19 cellular contexts compared by ENCODE assay signal in the genomic region with DNA sequence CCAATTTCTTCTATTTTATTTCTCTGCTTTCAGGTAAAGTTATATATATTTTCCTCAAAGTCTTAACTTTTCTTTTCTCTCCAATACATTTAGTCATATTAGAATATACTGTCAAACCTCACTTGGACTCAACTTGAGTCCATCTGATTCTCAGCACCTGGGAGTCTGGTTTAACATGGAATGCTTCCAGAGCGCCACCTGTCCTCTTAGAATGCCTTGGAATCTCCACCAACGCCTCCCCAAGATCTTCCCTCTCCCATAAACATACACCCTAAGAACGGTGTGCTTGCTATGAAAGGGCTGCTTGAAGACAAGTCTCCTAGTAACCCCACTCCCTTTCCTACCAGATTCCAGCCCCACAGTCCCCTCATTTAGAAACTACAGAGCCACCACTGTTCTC.
DNase-seq lines count a peak whose midpoint lies in the region; ATAC-seq and TF ChIP-seq lines count a peak whose summit lies in the region.
"Had no signal": no experiment of that assay in that cellular context is flagged by ENCODE, and none has a peak within 500 bp of the region (broad histone marks: within the 10 kb centered on the region; RNA-seq: fewer than 3 reads in every experiment).

No MANE protein-coding gene starts in this region.

- no peaks in the 10 kb centered on the region for H3K9me2 ChIP-seq in GM23338 (ENCODE audit: insufficient read depth)

- DNase-seq in activated CD8-positive, alpha-beta memory T cell treated with anti-CD3 and anti-CD28 coated beads, Interleukin-2, amount 10 ng/mL, durations not matched to agents 7 days and 5 days, result no peak
- DNase-seq in activated CD8-positive, alpha-beta memory T cell treated with anti-CD3 and anti-CD28 coated beads, Interleukin-2, amount 50 U/mL, for 48 hours, result no peak
- DNase-seq in GM23338 (ENCODE audit: low spot score) (peak; percentile 28), adrenal gland (no peak), NCI-H146 (lab: John Stamatoyannopoulos, UW) (no peak), activated gamma-delta T cell treated with Interleukin-2 at 50 U/mL for 16 hours (no peak), Peyer's patch (no peak)
- DNase-seq in naive thymus-derived CD8-positive, alpha-beta T cell, result peak in 1 of 10 donors; percentile 14
- DNase-seq: activated CD4-positive, alpha-beta T cell treated with anti-CD3 and anti-CD28 coated beads, Interleukin-2, amount 10 ng/mL, durations not matched to agents 7 days and 5 days; kidney; NCI-H1417; NCI-H2107; NCI-H510A; stimulated activated CD4-positive, alpha-beta T cell treated with anti-CD3 and anti-CD28 coated beads, Interleukin-12 subunit alpha, Interleukin-12 subunit beta, amount 100 ng/mL, for 4 hours; SW 1271 had no signal

- peaks cover 27% of the 10 kb centered on the region for H3K4me1 ChIP-seq in GM23338 (ENCODE audit: insufficient read depth)
- peaks cover 39 to 84% of the 10 kb centered on the region in 2 donors for H3K4me1 ChIP-seq in adrenal gland (replicated peaks in 1 of 2)
- H3K4me1 ChIP-seq in Peyer's patch, result peaks cover 0 to 50% (median 23%) of the 10 kb centered on the region in 4 donors

- no peaks in the 10 kb centered on the region for H3F3A ChIP-seq in GM23338 (replicated peaks; ENCODE audit: low read depth)

- TF ChIP-seq POLR2A in adrenal gland (IDR thresholded peaks at IDR 0.05) (no peak), Peyer's patch (IDR thresholded peaks at IDR 0.05) (no peak)

- H3K27ac Mint-ChIP-seq in activated CD8-positive, alpha-beta memory T cell treated with anti-CD3 and anti-CD28 coated beads, Interleukin-2, amount 10 ng/mL, durations not matched to agents 7 days and 5 days, result peak overlapping the region; percentile 4
- no peak overlapping the region for H3K27ac Mint-ChIP-seq in GM23338
- H3K27ac Mint-ChIP-seq in naive thymus-derived CD8-positive, alpha-beta T cell, result peak overlapping the region; percentile 2 to 100 (median 76)
- H3K27ac Mint-ChIP-seq: activated CD4-positive, alpha-beta T cell treated with anti-CD3 and anti-CD28 coated beads, Interleukin-2, amount 10 ng/mL, durations not matched to agents 7 days and 5 days had no signal

- peak in 1 of 2 experiments; percentile 56; a peak in 3 of 4 replicates for TF ChIP-seq CTCF in GM23338 (conservative IDR thresholded peaks at IDR 0.05; ENCODE audit: low read depth in 2 of 2)
- TF ChIP-seq CTCF in adrenal gland (IDR thresholded peaks at IDR 0.05), result no peak
- no peak for TF ChIP-seq CTCF in Peyer's patch (IDR thresholded peaks at IDR 0.05)

- H3K9me3 ChIP-seq in adrenal gland (replicated peaks in 1 of 3) (no peaks in the 10 kb centered on the region), Peyer's patch (no peaks in the 10 kb centered on the region)
- H3K9me3 ChIP-seq: right atrium auricular region had no signal

- no peaks in the 10 kb centered on the region for H3K36me3 ChIP-seq in GM23338 (ENCODE audit: insufficient read depth)
- peaks cover 0 to 23% of the 10 kb centered on the region in 2 donors for H3K36me3 ChIP-seq in adrenal gland (replicated peaks in 1 of 2)
- H3K36me3 ChIP-seq in Peyer's patch, result peaks cover 0 to 6% (median 0%) of the 10 kb centered on the region in 3 donors

- H4K20me1 ChIP-seq in GM23338 (replicated peaks; ENCODE audit: insufficient read depth), result peaks cover 6% of the 10 kb centered on the region

- CTCF ChIA-PET in activated CD8-positive, alpha-beta memory T cell treated with anti-CD3 and anti-CD28 coated beads, Interleukin-2, amount 10 ng/mL, durations not matched to agents 7 days and 5 days (lab: Charles Lee), result interaction anchor here (1.3 to 1.4 kb wide), 3 partner anchors 26 to 202 kb away, joined by 3 read pairs; no protein-coding TSS in a partner anchor

- no peaks in the 10 kb centered on the region for H3K27me3 ChIP-seq in GM23338 (ENCODE audit: insufficient read depth)
- no peaks in the 10 kb centered on the region for H3K27me3 ChIP-seq in adrenal gland
- no peaks in the 10 kb centered on the region for H3K27me3 ChIP-seq in Peyer's patch
- H3K27me3 ChIP-seq: right atrium auricular region had no signal

- no peak for ATAC-seq in activated CD8-positive, alpha-beta memory T cell treated with anti-CD3 and anti-CD28 coated beads, Interleukin-2, amount 10 ng/mL, durations not matched to agents 7 days and 5 days
- peak; percentile 49 for ATAC-seq in GM23338
- ATAC-seq in naive thymus-derived CD8-positive, alpha-beta T cell, result no peak
- ATAC-seq: esophagus mucosa had no signal

- peaks cover 59% of the 10 kb centered on the region for H3K4me1 Mint-ChIP-seq in activated CD8-positive, alpha-beta memory T cell treated with anti-CD3 and anti-CD28 coated beads, Interleukin-2, amount 10 ng/mL, durations not matched to agents 7 days and 5 days
- peaks cover 48% of the 10 kb centered on the region for H3K4me1 Mint-ChIP-seq in GM23338
- H3K4me1 Mint-ChIP-seq in naive thymus-derived CD8-positive, alpha-beta T cell, result peaks cover 49 to 98% (median 94%) of the 10 kb centered on the region in 4 donors

- H3K27ac ChIP-seq in GM23338 (ENCODE audit: low read depth) (no peak overlapping the region), adrenal gland (peak overlapping the region in 4 of 5 donors; percentile 1 to 79 (median 33)), Peyer's patch (no peak overlapping the region)
- H3K27ac ChIP-seq: HL-60, right atrium auricular region had no signal

- H3K4me3 ChIP-seq in GM23338 (no peak overlapping the region), adrenal gland (no peak overlapping the region), Peyer's patch (no peak overlapping the region)
- H3K4me3 ChIP-seq: lung, right atrium auricular region had no signal

- no peak overlapping the region for H3K4me3 Mint-ChIP-seq in activated CD8-positive, alpha-beta memory T cell treated with anti-CD3 and anti-CD28 coated beads, Interleukin-2, amount 10 ng/mL, durations not matched to agents 7 days and 5 days
- no peak overlapping the region for H3K4me3 Mint-ChIP-seq in GM23338
- peak overlapping the region in 9 of 10 donors; percentile 16 to 92 (median 41) for H3K4me3 Mint-ChIP-seq in naive thymus-derived CD8-positive, alpha-beta T cell
- H3K4me3 Mint-ChIP-seq: activated CD4-positive, alpha-beta T cell treated with anti-CD3 and anti-CD28 coated beads, Interleukin-2, amount 10 ng/mL, durations not matched to agents 7 days and 5 days had no signal

- H2AFZ ChIP-seq in GM23338, result no peak overlapping the region

- H3K4me2 ChIP-seq in GM23338, result no peak overlapping the region

- peaks cover 41% of the 10 kb centered on the region for H3K36me3 Mint-ChIP-seq in activated CD8-positive, alpha-beta memory T cell treated with anti-CD3 and anti-CD28 coated beads, Interleukin-2, amount 10 ng/mL, durations not matched to agents 7 days and 5 days
- peaks cover 26% of the 10 kb centered on the region for H3K36me3 Mint-ChIP-seq in GM23338 (ENCODE audit: low read depth)
- H3K36me3 Mint-ChIP-seq in naive thymus-derived CD8-positive, alpha-beta T cell, result peaks cover 0 to 63% (median 6%) of the 10 kb centered on the region in 3 donors

- no peaks in the 10 kb centered on the region for H3K27me3 Mint-ChIP-seq in activated CD8-positive, alpha-beta memory T cell treated with anti-CD3 and anti-CD28 coated beads, Interleukin-2, amount 10 ng/mL, durations not matched to agents 7 days and 5 days
- peaks cover 1% of the 10 kb centered on the region for H3K27me3 Mint-ChIP-seq in GM23338 (ENCODE audit: insufficient read depth, low read depth, poor library complexity)
- no peaks in the 10 kb centered on the region for H3K27me3 Mint-ChIP-seq in naive thymus-derived CD8-positive, alpha-beta T cell
- H3K27me3 Mint-ChIP-seq: activated CD4-positive, alpha-beta T cell treated with anti-CD3 and anti-CD28 coated beads, Interleukin-2, amount 10 ng/mL, durations not matched to agents 7 days and 5 days had no signal

- WGBS in adrenal gland, 4 donors, result 87 to 95% (median 89%) methylated on average over 3 of the region's 3 CpGs

- POLR2A ChIA-PET in naive thymus-derived CD8-positive, alpha-beta T cell (lab: Charles Lee), result no interaction called here

- H3K79me2 ChIP-seq in GM23338 (replicated peaks; ENCODE audit: insufficient read depth), result peaks cover 85% of the 10 kb centered on the region

- intact Hi-C loops in adrenal gland (cut with DNase I), result no loop called here

- no peaks in the 10 kb centered on the region for H3K9me3 Mint-ChIP-seq in activated CD8-positive, alpha-beta memory T cell treated with anti-CD3 and anti-CD28 coated beads, Interleukin-2, amount 10 ng/mL, durations not matched to agents 7 days and 5 days (ENCODE audit: low read depth)
- H3K9me3 Mint-ChIP-seq in GM23338, result no peaks in the 10 kb centered on the region
- H3K9me3 Mint-ChIP-seq in naive thymus-derived CD8-positive, alpha-beta T cell, result no peaks in the 10 kb centered on the region
- H3K9me3 Mint-ChIP-seq: activated CD4-positive, alpha-beta T cell treated with anti-CD3 and anti-CD28 coated beads, Interleukin-2, amount 10 ng/mL, durations not matched to agents 7 days and 5 days had no signal

TF ChIP-seq in GM23338, 12 proteins besides CTCF, POLR2A, EP300 and RAD21 (continues in another document):
- TF ChIP-seq POLR2AphosphoS5 (IDR thresholded peaks at IDR 0.05; ENCODE audit: low read depth), result no peak
- TF ChIP-seq ZNF331 (CRISPR knock-in tag; IDR thresholded peaks at IDR 0.05; ENCODE audit: low read depth), result no peak
- TF ChIP-seq JUNB (IDR thresholded peaks at IDR 0.05; ENCODE audit: unreplicated experiment), result no peak
- no peak for TF ChIP-seq EZH2phosphoT487 (IDR thresholded peaks at IDR 0.05; ENCODE audit: unreplicated experiment)
- TF ChIP-seq NANOG (IDR thresholded peaks at IDR 0.05; ENCODE audit: borderline replicate concordance), result no peak

Comparison
In these comparisons a context has a peak if more than half of its experiments do, and no peak if none do; other contexts are left out.
1. H3K4me3 Mint-ChIP-seq: peak in naive thymus-derived CD8-positive, alpha-beta T cell (9 of 10); none in activated CD8-positive, alpha-beta memory T cell treated with anti-CD3 and anti-CD28 coated beads, Interleukin-2, amount 10 ng/mL, durations not matched to agents 7 days and 5 days (single experiment) and GM23338 (single experiment).
2. H3K27ac ChIP-seq: peak in adrenal gland (4 of 5); none in GM23338 (single experiment) and Peyer's patch (0 of 4).